In genomic region chr12:53004178-53004577, GRCh38 we compare ENCODE assay signal across 2 cellular contexts.
TF ChIP-seq lines count a peak whose summit lies in the region.

No MANE protein-coding gene starts in this region.

TF ChIP-seq in SK-N-SH, 30 proteins besides CTCF, POLR2A, EP300 and RAD21:
- TF ChIP-seq USF2 (IDR thresholded peaks at IDR 0.05; ENCODE audit: borderline replicate concordance, low read depth, low read length) (no peak), NRF1 (IDR thresholded peaks at IDR 0.05; ENCODE audit: low read depth, low read length) (no peak), SIN3A (IDR thresholded peaks at IDR 0.05; ENCODE audit: borderline replicate concordance, low read depth, low read length) (no peak), GATA2 (CRISPR knock-in tag; IDR thresholded peaks at IDR 0.05) (no peak), RFX5 (IDR thresholded peaks at IDR 0.05; ENCODE audit: low read length) (no peak), TEAD4 (IDR thresholded peaks at IDR 0.05; ENCODE audit: borderline replicate concordance, insufficient read depth) (no peak), POLR2AphosphoS5 (IDR thresholded peaks at IDR 0.05; ENCODE audit: low read depth, low read length) (no peak), YY1 (IDR thresholded peaks at IDR 0.05; ENCODE audit: low read depth) (no peak), RXRA (IDR thresholded peaks at IDR 0.05; ENCODE audit: borderline replicate concordance, low read depth) (no peak), SMC3 (IDR thresholded peaks at IDR 0.05; ENCODE audit: low read depth, low read length) (no peak), MXI1 (IDR thresholded peaks at IDR 0.05; ENCODE audit: low read depth, low read length) (no peak), TCF12 (IDR thresholded peaks at IDR 0.05) (no peak), FOSL2 (IDR thresholded peaks at IDR 0.05; ENCODE audit: borderline replicate concordance, low read depth) (no peak), MAX (IDR thresholded peaks at IDR 0.05; ENCODE audit: low read depth) (no peak), RCOR1 (IDR thresholded peaks at IDR 0.05; ENCODE audit: low read length) (no peak)
- TF ChIP-seq, protein P1, sequence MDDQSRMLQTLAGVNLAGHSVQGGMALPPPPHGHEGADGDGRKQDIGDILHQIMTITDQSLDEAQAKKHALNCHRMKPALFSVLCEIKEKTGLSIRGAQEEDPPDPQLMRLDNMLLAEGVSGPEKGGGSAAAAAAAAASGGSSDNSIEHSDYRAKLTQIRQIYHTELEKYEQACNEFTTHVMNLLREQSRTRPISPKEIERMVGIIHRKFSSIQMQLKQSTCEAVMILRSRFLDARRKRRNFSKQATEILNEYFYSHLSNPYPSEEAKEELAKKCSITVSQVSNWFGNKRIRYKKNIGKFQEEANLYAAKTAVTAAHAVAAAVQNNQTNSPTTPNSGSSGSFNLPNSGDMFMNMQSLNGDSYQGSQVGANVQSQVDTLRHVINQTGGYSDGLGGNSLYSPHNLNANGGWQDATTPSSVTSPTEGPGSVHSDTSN (IDR thresholded peaks at IDR 0.05), result no peak

TF ChIP-seq in SK-N-SH treated with all-trans-retinoic acid at 6 μM for 48 hours, 23 proteins besides CTCF, POLR2A, EP300 and RAD21 (continued from another document):
- TF ChIP-seq SNAI2 (CRISPR knock-in tag; IDR thresholded peaks at IDR 0.05), result no peak
- no peak for TF ChIP-seq ESRRG (CRISPR knock-in tag; IDR thresholded peaks at IDR 0.05)
- TF ChIP-seq, protein P2, sequence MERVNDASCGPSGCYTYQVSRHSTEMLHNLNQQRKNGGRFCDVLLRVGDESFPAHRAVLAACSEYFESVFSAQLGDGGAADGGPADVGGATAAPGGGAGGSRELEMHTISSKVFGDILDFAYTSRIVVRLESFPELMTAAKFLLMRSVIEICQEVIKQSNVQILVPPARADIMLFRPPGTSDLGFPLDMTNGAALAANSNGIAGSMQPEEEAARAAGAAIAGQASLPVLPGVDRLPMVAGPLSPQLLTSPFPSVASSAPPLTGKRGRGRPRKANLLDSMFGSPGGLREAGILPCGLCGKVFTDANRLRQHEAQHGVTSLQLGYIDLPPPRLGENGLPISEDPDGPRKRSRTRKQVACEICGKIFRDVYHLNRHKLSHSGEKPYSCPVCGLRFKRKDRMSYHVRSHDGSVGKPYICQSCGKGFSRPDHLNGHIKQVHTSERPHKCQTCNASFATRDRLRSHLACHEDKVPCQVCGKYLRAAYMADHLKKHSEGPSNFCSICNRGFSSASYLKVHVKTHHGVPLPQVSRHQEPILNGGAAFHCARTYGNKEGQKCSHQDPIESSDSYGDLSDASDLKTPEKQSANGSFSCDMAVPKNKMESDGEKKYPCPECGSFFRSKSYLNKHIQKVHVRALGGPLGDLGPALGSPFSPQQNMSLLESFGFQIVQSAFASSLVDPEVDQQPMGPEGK (CRISPR knock-in tag; IDR thresholded peaks at IDR 0.05; ENCODE audit: borderline replicate concordance), result no peak
- no peak for TF ChIP-seq OSR1 (CRISPR knock-in tag; IDR thresholded peaks at IDR 0.05)
- TF ChIP-seq CSDC2 (CRISPR knock-in tag; IDR thresholded peaks at IDR 0.05), result no peak
- no peak for TF ChIP-seq ZC3H10 (CRISPR knock-in tag; IDR thresholded peaks at IDR 0.05)
